Comparison of ENCODE assay signal across 12 cellular contexts in genomic region chr15:35912196-35912595, GRCh38.
A peak's percentile ranks its signal among the peaks of the same experiment; 100 is the strongest.
DNase-seq lines count a peak whose midpoint lies in the region; ATAC-seq and TF ChIP-seq lines count a peak whose summit lies in the region.
"Had no signal": no experiment of that assay in that cellular context is flagged by ENCODE, and none has a peak within 500 bp of the region (broad histone marks: within the 10 kb centered on the region; RNA-seq: fewer than 3 reads in every experiment).

No MANE protein-coding gene starts in this region.

- no peak overlapping the region for H3K27ac ChIP-seq in RWPE2 (ENCODE audit: poor library complexity, severe bottlenecking)

- no peaks in the 10 kb centered on the region for H3K4me1 Mint-ChIP-seq in activated T-helper 1 cell treated with anti-CD3 and anti-CD28 coated beads, Interleukin-12 subunit alpha, Interleukin-12 subunit beta, Interleukin-2, Interleukin-4 antibody, amounts not matched to agents 30 ng/mL and 10 ng/mL and 1 ng/mL, durations not matched to agents 14 hours and 24 hours and 36 hours (ENCODE audit: low read depth)
- no peaks in the 10 kb centered on the region for H3K4me1 Mint-ChIP-seq in type B pancreatic cell (ENCODE audit: unreplicated experiment)

- H3K9me3 Mint-ChIP-seq in activated T-helper 1 cell treated with anti-CD3 and anti-CD28 coated beads, Interleukin-12 subunit alpha, Interleukin-12 subunit beta, Interleukin-2, Interleukin-4 antibody, amounts not matched to agents 30 ng/mL and 10 ng/mL and 1 ng/mL, durations not matched to agents 14 hours and 24 hours and 36 hours: peaks cover 3% of the 10 kb centered on the region
- peaks cover 9% of the 10 kb centered on the region for H3K9me3 Mint-ChIP-seq in type B pancreatic cell

- H3K36me3 Mint-ChIP-seq in activated T-helper 1 cell treated with anti-CD3 and anti-CD28 coated beads, Interleukin-12 subunit alpha, Interleukin-12 subunit beta, Interleukin-2, Interleukin-4 antibody, amounts not matched to agents 30 ng/mL and 10 ng/mL and 1 ng/mL, durations not matched to agents 14 hours and 24 hours and 36 hours (ENCODE audit: low read depth): no peaks in the 10 kb centered on the region
- H3K36me3 Mint-ChIP-seq in type B pancreatic cell: no peaks in the 10 kb centered on the region

- H3K27ac Mint-ChIP-seq in activated T-helper 1 cell treated with anti-CD3 and anti-CD28 coated beads, Interleukin-12 subunit alpha, Interleukin-12 subunit beta, Interleukin-2, Interleukin-4 antibody, amounts not matched to agents 30 ng/mL and 10 ng/mL and 1 ng/mL, durations not matched to agents 14 hours and 24 hours and 36 hours: no peak overlapping the region
- no peak overlapping the region for H3K27ac Mint-ChIP-seq in type B pancreatic cell

- no peak overlapping the region for H3K4me3 ChIP-seq in RWPE2 (ENCODE audit: severe bottlenecking)

- H3K27me3 ChIP-seq in RWPE2 (ENCODE audit: insufficient read depth, poor library complexity, severe bottlenecking): no peaks in the 10 kb centered on the region

- no peaks in the 10 kb centered on the region for H3K4me1 ChIP-seq in RWPE2 (ENCODE audit: insufficient read depth, poor library complexity, severe bottlenecking)

- ATAC-seq in RWPE2 (ENCODE audit: low read depth) (peak; percentile 58; the same call in 1 of the 3 replicates), GM21825 (IDR thresholded peaks at IDR 0.05; ENCODE audit: unreplicated experiment) (no peak)

- no peaks in the 10 kb centered on the region for H3K9me3 ChIP-seq in RWPE2 (ENCODE audit: severe bottlenecking)

- no peak overlapping the region for H3K4me3 Mint-ChIP-seq in activated T-helper 1 cell treated with anti-CD3 and anti-CD28 coated beads, Interleukin-12 subunit alpha, Interleukin-12 subunit beta, Interleukin-2, Interleukin-4 antibody, amounts not matched to agents 30 ng/mL and 10 ng/mL and 1 ng/mL, durations not matched to agents 14 hours and 24 hours and 36 hours
- no peak overlapping the region for H3K4me3 Mint-ChIP-seq in type B pancreatic cell

- no peaks in the 10 kb centered on the region for H3K27me3 Mint-ChIP-seq in activated T-helper 1 cell treated with anti-CD3 and anti-CD28 coated beads, Interleukin-12 subunit alpha, Interleukin-12 subunit beta, Interleukin-2, Interleukin-4 antibody, amounts not matched to agents 30 ng/mL and 10 ng/mL and 1 ng/mL, durations not matched to agents 14 hours and 24 hours and 36 hours (ENCODE audit: insufficient read depth)
- H3K27me3 Mint-ChIP-seq in type B pancreatic cell: no peaks in the 10 kb centered on the region

- DNase-seq in EH (ENCODE audit: low read depth): peak; percentile 15
- DNase-seq in RWPE2 (ENCODE audit: low spot score): no peak
- DNase-seq in fibroblast of gingiva (ENCODE audit: low read depth): peak; percentile 6
- DNase-seq in mucosa of gallbladder (ENCODE audit: low spot score): peak; percentile 10
- DNase-seq in activated T-helper 1 cell treated with anti-CD3 and anti-CD28 coated beads, Interleukin-12 subunit alpha, Interleukin-12 subunit beta, Interleukin-2, Interleukin-4 antibody, amounts not matched to agents 30 ng/mL and 10 ng/mL and 1 ng/mL, durations not matched to agents 14 hours and 24 hours and 36 hours (ENCODE audit: low spot score): no peak
- DNase-seq in type B pancreatic cell (ENCODE audit: extremely low spot score, unreplicated experiment): no peak
- DNase-seq in T-helper 9 cell: no peak
- DNase-seq: activated gamma-delta T cell; NCI-H510A treated with DMSO at 0.1 percent for 48 hours; stimulated activated CD4-positive, alpha-beta T cell treated with anti-CD3 and anti-CD28 coated beads, Interleukin-12 subunit alpha, Interleukin-12 subunit beta, amount 100 ng/mL, for 4 hours; stimulated activated CD8-positive, alpha-beta memory T cell treated with anti-CD3 and anti-CD28 coated beads, Interleukin-4, amount 100 ng/mL, for 48 hours had no signal

- no peaks in the 10 kb centered on the region for H3K36me3 ChIP-seq in RWPE2 (ENCODE audit: low read depth)

- TF ChIP-seq CTCF in RWPE2 (IDR thresholded peaks at IDR 0.05; ENCODE audit: poor library complexity, severe bottlenecking) (peak; percentile 45), type B pancreatic cell (conservative IDR thresholded peaks at IDR 0.05) (no peak)

- intact Hi-C loops in activated T-helper 1 cell treated with anti-CD3 and anti-CD28 coated beads, Interleukin-12 subunit alpha, Interleukin-12 subunit beta, Interleukin-2, Interleukin-4 antibody, amounts not matched to agents 30 ng/mL and 10 ng/mL and 1 ng/mL, durations not matched to agents 14 hours and 24 hours and 36 hours (cut with micrococcal nuclease): no loop called here

Comparison
In these comparisons a context has a peak if more than half of its experiments do, and no peak if none do; other contexts are left out.
1. DNase-seq: peak in EH (single experiment), fibroblast of gingiva (single experiment) and mucosa of gallbladder (single experiment); none in RWPE2 (single experiment), activated T-helper 1 cell treated with anti-CD3 and anti-CD28 coated beads, Interleukin-12 subunit alpha, Interleukin-12 subunit beta, Interleukin-2, Interleukin-4 antibody, amounts not matched to agents 30 ng/mL and 10 ng/mL and 1 ng/mL, durations not matched to agents 14 hours and 24 hours and 36 hours (single experiment), type B pancreatic cell (single experiment) and T-helper 9 cell (single experiment).